ENCODE assay signal across 8 cellular contexts in the genomic region with DNA sequence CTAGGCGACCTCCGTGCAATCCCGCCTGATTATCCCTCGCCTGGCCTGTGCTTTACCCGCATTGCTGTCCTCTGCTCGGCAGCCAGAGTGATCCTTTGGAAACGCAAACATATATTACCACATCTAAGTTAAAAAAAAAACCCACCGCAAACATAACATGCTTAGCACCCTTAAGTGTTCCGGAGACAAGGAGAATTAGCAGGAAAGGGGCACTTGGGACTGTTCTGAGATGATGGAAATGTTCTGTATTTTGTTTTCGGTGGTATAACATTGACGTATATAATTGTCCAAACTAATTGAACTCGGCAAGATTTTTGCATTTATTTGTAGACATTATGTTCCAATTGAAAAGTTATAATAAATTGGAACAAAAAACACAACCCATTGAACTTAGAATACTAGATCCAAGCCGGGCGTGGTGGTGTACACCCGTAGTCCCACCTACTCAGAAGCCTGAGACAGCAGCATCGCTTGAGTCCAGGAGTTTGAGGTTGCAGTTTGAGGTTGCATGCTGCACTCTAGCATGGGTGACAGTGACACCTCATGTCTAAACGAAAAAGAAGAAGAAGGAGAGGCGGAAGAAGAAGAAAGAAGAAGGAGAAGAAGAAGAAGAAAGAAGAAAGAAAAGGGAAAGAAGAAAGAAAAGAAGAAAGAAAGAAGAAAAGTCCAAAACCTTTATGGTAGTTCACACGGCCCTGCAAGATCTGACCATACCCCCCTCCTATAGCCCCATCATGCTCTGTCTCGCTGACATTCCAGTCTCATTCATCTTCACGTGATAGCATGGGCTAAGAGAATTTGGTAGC. TPM values are rescaled to one million over a fixed set of nuclear protein-coding genes. Genes with fewer than 3 reads are reported as not detected.
DNase-seq lines count a peak whose midpoint lies in the region; ATAC-seq and TF ChIP-seq lines count a peak whose summit lies in the region.

No MANE protein-coding gene starts in this region.

- H3K36me3 ChIP-seq in OCI-LY3 (replicated peaks; ENCODE audit: low read depth, low read length), result peaks cover 15% of the 10 kb centered on the region
- H3K36me3 ChIP-seq in gastrocnemius medialis, result no peaks in the 10 kb centered on the region
- no peaks in the 10 kb centered on the region for H3K36me3 ChIP-seq in adrenal gland (replicated peaks in 1 of 2)

- H3K9me3 ChIP-seq in OCI-LY3 (ENCODE audit: insufficient read depth, low read length), result no peaks in the 10 kb centered on the region
- no peaks in the 10 kb centered on the region for H3K9me3 ChIP-seq in gastrocnemius medialis
- no peaks in the 10 kb centered on the region for H3K9me3 ChIP-seq in adrenal gland (replicated peaks in 1 of 3)

- H3K4me1 ChIP-seq in OCI-LY3 (ENCODE audit: low read length) (peaks cover 19% of the 10 kb centered on the region), gastrocnemius medialis (peaks cover 17 to 25% of the 10 kb centered on the region in 2 donors), adrenal gland (replicated peaks in 1 of 2) (peaks cover 24 to 43% of the 10 kb centered on the region in 2 donors)

- TF ChIP-seq POLR2A in gastrocnemius medialis (IDR thresholded peaks at IDR 0.05) (no peak), adrenal gland (IDR thresholded peaks at IDR 0.05) (no peak)

- peak overlapping the region; percentile 50 for H3K9ac ChIP-seq in OCI-LY3 (ENCODE audit: low read length)

- H3K79me2 ChIP-seq in OCI-LY3 (ENCODE audit: low read length), result peaks cover 44% of the 10 kb centered on the region

- intact Hi-C loops in gastrocnemius medialis (cut with DNase I; ENCODE audit: low total_unique reads) (loop anchor here (1.0 to 10.0 kb wide), 4 partner anchors 44 to 690 kb away; partner anchors contain the start of genes DESI1, PMM1, RANGAP1 and ST13), adrenal gland (cut with DNase I) (loop anchor here (5.0 to 10.0 kb wide), 2 partner anchors 50 to 52 kb away; no protein-coding TSS in a partner anchor)

- DNase-seq in DMS53 (lab: John Stamatoyannopoulos, UW) (peak; percentile 41), DMS53 treated with DMSO at 0.1 percent for 48 hours (lab: John Stamatoyannopoulos, UW; ENCODE audit: unreplicated experiment) (no peak), epithelial cell of proximal tubule (ENCODE audit: low read depth) (no peak), gastrocnemius medialis (no peak), adrenal gland (no peak), NCI-H1417 (lab: John Stamatoyannopoulos, UW) (no peak)

- no peak for ATAC-seq in gastrocnemius medialis
- no peak for ATAC-seq in GM21423 (IDR thresholded peaks at IDR 0.05; ENCODE audit: unreplicated experiment)

- H3K27ac ChIP-seq in OCI-LY3 (ENCODE audit: low read length) (no peak overlapping the region), gastrocnemius medialis (peak overlapping the region; percentile 85 to 95 (median 88)), adrenal gland (peak overlapping the region in 1 of 5 donors; percentile 66)

- H3K27me3 ChIP-seq in OCI-LY3 (ENCODE audit: low read depth, low read length) (no peaks in the 10 kb centered on the region), gastrocnemius medialis (no peaks in the 10 kb centered on the region), adrenal gland (no peaks in the 10 kb centered on the region)

- WGBS in adrenal gland, 4 donors, result 26 to 33% (median 30%) methylated on average over 19 to 21 of the region's 21 CpGs

- peak overlapping the region; percentile 98 for H3K4me2 ChIP-seq in OCI-LY3 (ENCODE audit: low read length)

- peak overlapping the region; percentile 89 for H3K4me3 ChIP-seq in OCI-LY3 (ENCODE audit: low read length)
- H3K4me3 ChIP-seq in epithelial cell of proximal tubule (ENCODE audit: low read depth, low read length), result peak overlapping the region; percentile 85
- peak overlapping the region; percentile 78 to 90 (median 86) for H3K4me3 ChIP-seq in gastrocnemius medialis
- peak overlapping the region in 1 of 4 donors; percentile 62 for H3K4me3 ChIP-seq in adrenal gland

- peaks cover 18% of the 10 kb centered on the region; the same call in 1 of the 2 replicates for H4K20me1 ChIP-seq in OCI-LY3 (ENCODE audit: insufficient read depth, low read length)

- TF ChIP-seq CTCF in OCI-LY3 (IDR thresholded peaks at IDR 0.05; ENCODE audit: low read depth, low read length) (no peak), epithelial cell of proximal tubule (conservative IDR thresholded peaks at IDR 0.05; ENCODE audit: low read depth, low read length) (no peak), gastrocnemius medialis (IDR thresholded peaks at IDR 0.05 in 4 of 5, conservative IDR thresholded peaks at IDR 0.05 in 1 of 5) (no peak), adrenal gland (IDR thresholded peaks at IDR 0.05) (no peak)

- peak overlapping the region; percentile 85 for H2AFZ ChIP-seq in OCI-LY3 (ENCODE audit: low read depth, low read length)

- in situ Hi-C loops in gastrocnemius medialis (cut with MboI; ENCODE audit: low sequenced_read_pairs in 4 of 4), result loop anchor here in 1 of 4 donors (25.0 kb wide), 1 partner anchor 258 kb away; the partner anchor contains the start of gene RANGAP1

RNA-seq across cellular contexts. Expression of gene POLR3H, which starts 0.6 kb away (rescaled TPM):
- total RNA-seq in epithelial cell of proximal tubule, result 9.5 and 17.0 TPM in 2 replicates
- total RNA-seq in gastrocnemius medialis, result 10 to 100 TPM in 1 of 4 donors, 1 to 10 TPM in 3; 5.7 to 11.0 (median 6.9) TPM
- total RNA-seq in adrenal gland, result 10 to 100 TPM; 18.7 to 92.6 (median 41.8) TPM
- 10 to 100 TPM; 45.1 to 61.5 (median 53.6) TPM for polyA plus RNA-seq in adrenal gland

RNA-seq across cellular contexts. Expression of gene CSDC2, which starts 15.9 kb away (rescaled TPM):
- total RNA-seq in epithelial cell of proximal tubule, result 3.6 and 4.3 TPM in 2 replicates
- 1 to 10 TPM in 1 of 4 donors, under 1 TPM in 3; 0.41 to 3.9 (median 0.89) TPM for total RNA-seq in gastrocnemius medialis
- total RNA-seq in adrenal gland, result 100 to 1,000 TPM in 7 of 8 donors, 10 to 100 TPM in 1; 81.5 to 281 (median 183) TPM
- 100 to 1,000 TPM in 2 of 3 donors, 1 to 10 TPM in 1; 7.5 to 368 (median 212) TPM for polyA plus RNA-seq in adrenal gland

RNA-seq across cellular contexts. Expression of gene PMM1, which starts 44.8 kb away (rescaled TPM):
- total RNA-seq in epithelial cell of proximal tubule (34.1 and 61.2 TPM in 2 replicates), gastrocnemius medialis (10 to 100 TPM; 11.6 to 23.3 (median 16.5) TPM), adrenal gland (100 to 1,000 TPM in 1 of 8 donors, 10 to 100 TPM in 7; 49.5 to 105 (median 74.0) TPM)
- polyA plus RNA-seq in adrenal gland, result 10 to 100 TPM; 37.8 to 53.0 (median 43.0) TPM

Comparison
In these comparisons a context has a peak if more than half of its experiments do, and no peak if none do; other contexts are left out.
1. RNA of gene CSDC2, which starts 15.9 kb away (total RNA-seq): 81.5 to 281 TPM in adrenal gland; 3.6 to 4.3 TPM in epithelial cell of proximal tubule and 0.41 to 3.9 TPM in gastrocnemius medialis; every median in the first group is over 10 times any median in the second.